12 cellular contexts compared by ENCODE assay signal in genomic region chr12:50659690-50660424, GRCh38.
DNase-seq lines count a peak whose midpoint lies in the region; ATAC-seq, FAIRE-seq and TF ChIP-seq lines count a peak whose summit lies in the region.
"Had no signal": no experiment of that assay in that cellular context is flagged by ENCODE, and none has a peak within 500 bp of the region (broad histone marks: within the 10 kb centered on the region; RNA-seq: fewer than 3 reads in every experiment).

No MANE protein-coding gene starts in this region.

- ATAC-seq in DND-41 (ENCODE audit: insufficient read depth, low read depth): peak; percentile 40; the same call in 1 of the 3 replicates
- ATAC-seq: activated CD4-positive, CD25-positive, alpha-beta regulatory T cell treated with anti-CD3 and anti-CD28 coated beads, Interleukin-2, amount 50 U/mL, for 24 hours; esophagus mucosa had no signal

- H2BK5ac ChIP-seq in H1 (ENCODE audit: low read depth, low read length): no peak overlapping the region

- FAIRE-seq in H1 (lab: Jason Lieb, UNC): no peak

- no peak for TF ChIP-seq RAD21 in H1 (IDR thresholded peaks at IDR 0.05 in 1 of 2, conservative IDR thresholded peaks at IDR 0.05 in 1 of 2; ENCODE audit: low read depth in 2 of 2, low read length in 2 of 2)

- H3K14ac ChIP-seq in H1 (ENCODE audit: insufficient read length): no peak overlapping the region

- no peak for TF ChIP-seq EP300 in H1 (IDR thresholded peaks at IDR 0.05; ENCODE audit: borderline replicate concordance in 1 of 2, low read depth in 2 of 2, low read length in 2 of 2)

- H3K79me1 ChIP-seq in H1 (ENCODE audit: low read depth, low read length): no peaks in the 10 kb centered on the region

- H3K4me3 ChIP-seq in DND-41 (ENCODE audit: low read depth in 1 of 2, low read length in 2 of 2) (no peak overlapping the region), H1 (ENCODE audit: extremely low read depth in 1 of 4, insufficient read depth in 2 of 4, low read depth in 3 of 4, low read length in 4 of 4) (no peak overlapping the region), SJCRH30 (no peak overlapping the region)

- no peaks in the 10 kb centered on the region for H4K20me1 ChIP-seq in DND-41 (ENCODE audit: insufficient read depth, low read length)
- no peaks in the 10 kb centered on the region for H4K20me1 ChIP-seq in H1 (replicated peaks in 1 of 2; ENCODE audit: control insufficient read depth in 1 of 2, insufficient read depth in 2 of 2, low read length in 2 of 2)

- 90% methylated on average over 6 of the region's 6 CpGs; no CpG with 5 or more reads in 1 of the 2 experiments for WGBS in H1 (ENCODE audit: extremely low coverage in 1 of 2, insufficient coverage in 1 of 2, insufficient read length in 1 of 2, insufficient replicate concordance in 2 of 2, low coverage in 1 of 2, low lambda C conversion rate in 2 of 2, missing lambda C conversion rate in 1 of 2), 2 experiments

- H2AFZ ChIP-seq in DND-41 (ENCODE audit: low read depth, low read length): no peak overlapping the region
- no peak overlapping the region for H2AFZ ChIP-seq in H1 (ENCODE audit: low read length)
- H2AFZ ChIP-seq: parathyroid adenoma had no signal

- no peak overlapping the region for H2BK120ac ChIP-seq in H1 (replicated peaks; ENCODE audit: low read depth, low read length)

- H3K4ac ChIP-seq in H1 (replicated peaks; ENCODE audit: insufficient read length, low read depth, low read length): no peak overlapping the region

- H4K91ac ChIP-seq in H1 (replicated peaks; ENCODE audit: insufficient read length, low read length): no peak overlapping the region

- no peaks in the 10 kb centered on the region; the same call in 1 of the 2 replicates for H3K79me2 ChIP-seq in DND-41 (ENCODE audit: insufficient read depth, low read length)
- no peaks in the 10 kb centered on the region for H3K79me2 ChIP-seq in H1 (ENCODE audit: control insufficient read depth in 1 of 2, insufficient read depth in 2 of 2, low read length in 2 of 2)

- TF ChIP-seq CTCF in DND-41 (IDR thresholded peaks at IDR 0.05; ENCODE audit: borderline replicate concordance, extremely low read depth, low read length, poor library complexity, severe bottlenecking) (no peak), H1 (IDR thresholded peaks at IDR 0.05; ENCODE audit: control extremely low read depth in 1 of 3, insufficient read depth in 1 of 3, low read depth in 1 of 3, low read length in 3 of 3) (no peak)

- CTCF ChIA-PET in H1 (lab: Charles Lee; ENCODE audit: partially characterized antibody): interaction anchor here (0.7 to 1.5 kb wide), 4 partner anchors 18 to 150 kb away, joined by 3 to 4 read pairs (median 3); no protein-coding TSS in a partner anchor

- no peak overlapping the region for H3K18ac ChIP-seq in H1 (ENCODE audit: extremely low read depth, low read length)

- no peaks in the 10 kb centered on the region for H3K27me3 ChIP-seq in DND-41 (ENCODE audit: insufficient read depth, low read length, poor library complexity)
- no peaks in the 10 kb centered on the region for H3K27me3 ChIP-seq in H1 (replicated peaks in 1 of 4; ENCODE audit: control insufficient read depth in 3 of 4, extremely low read depth in 1 of 4, insufficient read depth in 3 of 4, low read length in 3 of 4)
- no peaks in the 10 kb centered on the region for H3K27me3 ChIP-seq in SJCRH30

- H3K9me3 ChIP-seq in DND-41 (ENCODE audit: insufficient read depth, low read length, severe bottlenecking) (no peaks in the 10 kb centered on the region), H1 (ENCODE audit: insufficient read depth in 2 of 2, low read depth in 1 of 2, low read length in 1 of 2) (no peaks in the 10 kb centered on the region), SJCRH30 (replicated peaks) (no peaks in the 10 kb centered on the region)

- H4K8ac ChIP-seq in H1 (ENCODE audit: extremely low read depth, insufficient read depth, low read length): no peak overlapping the region

- no peak overlapping the region for H2BK15ac ChIP-seq in H1 (ENCODE audit: low read length)

- no peak overlapping the region for H3K9ac ChIP-seq in DND-41 (ENCODE audit: low read depth, low read length)
- no peak overlapping the region for H3K9ac ChIP-seq in H1 (replicated peaks in 1 of 4; ENCODE audit: extremely low read depth in 1 of 4, low read depth in 3 of 4, low read length in 3 of 4)
- H3K9ac ChIP-seq: parathyroid adenoma had no signal

- H3K23ac ChIP-seq in H1 (ENCODE audit: insufficient read length): no peak overlapping the region

- H3K27ac ChIP-seq in DND-41 (ENCODE audit: low read length) (0 out of 2 replicates have a peak overlapping the region, but pooled peaks have one; percentile 18), H1 (ENCODE audit: low read depth, low read length) (no peak overlapping the region), SJCRH30 (no peak overlapping the region)
- H3K27ac ChIP-seq: parathyroid adenoma had no signal

- H2BK12ac ChIP-seq in H1 (ENCODE audit: low read depth, low read length): no peak overlapping the region

- H3K56ac ChIP-seq in H1 (replicated peaks; ENCODE audit: insufficient read length, low read depth, low read length): peak overlapping the region; percentile 25

- TF ChIP-seq POLR2A in H1 (IDR thresholded peaks at IDR 0.05; ENCODE audit: control extremely low read depth in 1 of 2, low read depth in 2 of 2, low read length in 2 of 2): no peak

- H3K23me2 ChIP-seq in H1 (ENCODE audit: low read depth, low read length): no peaks in the 10 kb centered on the region

- no peak overlapping the region for H2BK20ac ChIP-seq in H1 (ENCODE audit: low read length)

- peaks cover 15% of the 10 kb centered on the region for H3K4me1 ChIP-seq in DND-41 (ENCODE audit: insufficient read depth, low read length)
- H3K4me1 ChIP-seq in H1 (replicated peaks in 1 of 4; ENCODE audit: control insufficient read depth in 3 of 4, insufficient read depth in 4 of 4, low read length in 3 of 4): no peaks in the 10 kb centered on the region
- H3K4me1 ChIP-seq in SJCRH30: peaks cover 36% of the 10 kb centered on the region
- H3K4me1 ChIP-seq: parathyroid adenoma had no signal

- no peak overlapping the region for H4K5ac ChIP-seq in H1 (ENCODE audit: insufficient read length, low read depth, low read length)

- POLR2A ChIA-PET in H1 (lab: Charles Lee; ENCODE audit: partially characterized antibody): interaction anchor here (0.8 kb wide), 1 partner anchor 154 kb away, joined by 3 read pairs; no protein-coding TSS in a partner anchor

- no peak overlapping the region for H2AK5ac ChIP-seq in H1 (ENCODE audit: low read depth, low read length)

- H3K36me3 ChIP-seq in DND-41 (ENCODE audit: insufficient read depth, low read length) (peaks cover 15% of the 10 kb centered on the region), H1 (ENCODE audit: control insufficient read depth in 2 of 4, insufficient read depth in 4 of 4, low read length in 3 of 4) (0 out of 8 replicates have a peak, but pooled peaks cover 0 to 3% (median 0%) of the 10 kb centered on the region in 4 experiments), SJCRH30 (no peaks in the 10 kb centered on the region; the same call in 1 of the 2 replicates)

- H3K4me2 ChIP-seq in DND-41 (ENCODE audit: insufficient read depth, low read length): no peak overlapping the region
- no peak overlapping the region for H3K4me2 ChIP-seq in H1 (ENCODE audit: insufficient read depth in 1 of 2, low read depth in 2 of 2, low read length in 2 of 2)

- DNase-seq in DND-41 (peak; percentile 20), NCI-H510A (lab: John Stamatoyannopoulos, UW) (peak; percentile 43), H1 (ENCODE audit: low read depth in 1 of 2, low spot score in 2 of 2) (no peak), pons (ENCODE audit: low spot score) (peak; percentile 66), SJCRH30 (no peak), NCI-H1436 treated with DMSO at 0.1 percent for 48 hours (lab: John Stamatoyannopoulos, UW) (no peak)
- DNase-seq in activated CD8-positive, alpha-beta memory T cell treated with anti-CD3 and anti-CD28 coated beads for 24 hours: no peak
- DNase-seq: KG1, T-helper 2 cell had no signal

TF ChIP-seq in H1, 55 proteins besides CTCF, POLR2A, EP300 and RAD21 (continues in another document):
- TF ChIP-seq TCF12 (IDR thresholded peaks at IDR 0.05; ENCODE audit: low read depth, low read length): no peak
- TF ChIP-seq CHD2 (IDR thresholded peaks at IDR 0.05; ENCODE audit: low read length): no peak
- TF ChIP-seq TBP (IDR thresholded peaks at IDR 0.05; ENCODE audit: low read depth, low read length): no peak
- TF ChIP-seq KDM1A (IDR thresholded peaks at IDR 0.05; ENCODE audit: borderline replicate concordance, low read length): no peak
- TF ChIP-seq SUZ12 (IDR thresholded peaks at IDR 0.05; ENCODE audit: low read length): no peak
- TF ChIP-seq BRCA1 (IDR thresholded peaks at IDR 0.05; ENCODE audit: low read depth, low read length): no peak
- TF ChIP-seq ZNF274 (IDR thresholded peaks at IDR 0.05; ENCODE audit: borderline replicate concordance, extremely low read depth, low read length): no peak
- no peak for TF ChIP-seq CTBP2 (IDR thresholded peaks at IDR 0.05; ENCODE audit: borderline replicate concordance, insufficient read depth, insufficient read length, low read length)
- TF ChIP-seq SAP30 (IDR thresholded peaks at IDR 0.05; ENCODE audit: insufficient read depth, insufficient replicate concordance, low read length): no peak
- TF ChIP-seq SIRT6 (IDR thresholded peaks at IDR 0.05; ENCODE audit: low read length): no peak
- no peak for TF ChIP-seq ATF3 (IDR thresholded peaks at IDR 0.05; ENCODE audit: insufficient read depth, low read depth, low read length)

Comparison
In these comparisons a context has a peak if more than half of its experiments do, and no peak if none do; other contexts are left out.
1. DNase-seq: peak in DND-41 (single experiment), NCI-H510A (single experiment) and pons (single experiment); none in H1 (0 of 2), activated CD8-positive, alpha-beta memory T cell treated with anti-CD3 and anti-CD28 coated beads for 24 hours (single experiment), SJCRH30 (0 of 2) and NCI-H1436 treated with DMSO at 0.1 percent for 48 hours (single experiment).